ENCODE assay signal across 8 cellular contexts in the genomic region with DNA sequence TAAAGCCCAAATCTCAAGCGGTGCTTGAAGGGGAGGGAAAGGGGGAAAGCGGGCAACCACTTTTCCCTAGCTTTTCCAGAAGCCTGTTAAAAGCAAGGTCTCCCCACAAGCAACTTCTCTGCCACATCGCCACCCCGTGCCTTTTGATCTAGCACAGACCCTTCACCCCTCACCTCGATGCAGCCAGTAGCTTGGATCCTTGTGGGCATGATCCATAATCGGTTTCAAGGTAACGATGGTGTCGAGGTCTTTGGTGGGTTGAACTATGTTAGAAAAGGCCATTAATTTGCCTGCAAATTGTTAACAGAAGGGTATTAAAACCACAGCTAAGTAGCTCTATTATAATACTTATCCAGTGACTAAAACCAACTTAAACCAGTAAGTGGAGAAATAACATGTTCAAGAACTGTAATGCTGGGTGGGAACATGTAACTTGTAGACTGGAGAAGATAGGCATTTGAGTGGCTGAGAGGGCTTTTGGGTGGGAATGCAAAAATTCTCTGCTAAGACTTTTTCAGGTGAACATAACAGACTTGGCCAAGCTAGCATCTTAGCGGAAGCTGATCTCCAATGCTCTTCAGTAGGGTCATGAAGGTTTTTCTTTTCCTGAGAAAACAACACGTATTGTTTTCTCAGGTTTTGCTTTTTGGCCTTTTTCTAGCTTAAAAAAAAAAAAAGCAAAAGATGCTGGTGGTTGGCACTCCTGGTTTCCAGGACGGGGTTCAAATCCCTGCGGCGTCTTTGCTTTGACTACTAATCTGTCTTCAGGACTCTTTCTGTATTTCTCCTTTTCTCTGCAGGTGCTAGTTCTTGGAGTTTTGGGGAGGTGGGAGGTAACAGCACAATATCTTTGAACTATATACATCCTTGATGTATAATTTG. TPM values are rescaled to one million over a fixed set of nuclear protein-coding genes. Genes with fewer than 3 reads are reported as not detected.
A peak's percentile ranks its signal among the peaks of the same experiment; 100 is the strongest.
DNase-seq lines count a peak whose midpoint lies in the region; ATAC-seq and TF ChIP-seq lines count a peak whose summit lies in the region.

No MANE protein-coding gene starts in this region.

- H3K4me1 ChIP-seq in cardiac muscle cell (ENCODE audit: low read depth) (peaks cover 16% of the 10 kb centered on the region), tibial artery (peaks cover 0 to 47% (median 14%) of the 10 kb centered on the region in 4 donors)

- H3K27me3 ChIP-seq in cardiac muscle cell: no peaks in the 10 kb centered on the region
- H3K27me3 ChIP-seq in tibial artery: no peaks in the 10 kb centered on the region

- peaks cover 57% of the 10 kb centered on the region for H3K36me3 ChIP-seq in cardiac muscle cell
- H3K36me3 ChIP-seq in tibial artery: peaks cover 60 to 61% (median 61%) of the 10 kb centered on the region in 3 donors

- no peaks in the 10 kb centered on the region for H3K27me3 Mint-ChIP-seq in activated naive CD8-positive, alpha-beta T cell treated with anti-CD3 and anti-CD28 coated beads, Interleukin-2, amount 50 U/mL, for 24 hours

- ATAC-seq in Right ventricle myocardium superior (ENCODE audit: poor library complexity) (no peak), HG02884 (IDR thresholded peaks at IDR 0.05; ENCODE audit: unreplicated experiment) (no peak)
- ATAC-seq in activated naive CD8-positive, alpha-beta T cell treated with anti-CD3 and anti-CD28 coated beads, Interleukin-2, amount 50 U/mL, for 24 hours: no peak

- intact Hi-C loops in Right ventricle myocardium superior (cut with DNase I) (loop anchor here (5.0 kb wide), 1 partner anchor 33 kb away; no protein-coding TSS in a partner anchor), tibial artery (cut with DNase I; ENCODE audit: low total_unique reads) (loop anchor here (5.0 kb wide), 1 partner anchor 33 kb away; no protein-coding TSS in a partner anchor)

- H3K27ac Mint-ChIP-seq in activated naive CD8-positive, alpha-beta T cell treated with anti-CD3 and anti-CD28 coated beads, Interleukin-2, amount 50 U/mL, for 24 hours: peak overlapping the region; percentile 90

- H3K36me3 Mint-ChIP-seq in activated naive CD8-positive, alpha-beta T cell treated with anti-CD3 and anti-CD28 coated beads, Interleukin-2, amount 50 U/mL, for 24 hours (ENCODE audit: low read depth): peaks cover 3% of the 10 kb centered on the region

- H3K4me3 ChIP-seq in cardiac muscle cell (peak overlapping the region; percentile 99), tibial artery (peak overlapping the region; percentile 74 to 86)

- peak overlapping the region; percentile 100 for H3K27ac ChIP-seq in cardiac muscle cell
- peak overlapping the region; percentile 99 for H3K27ac ChIP-seq in tibial artery

- H3K4me1 Mint-ChIP-seq in activated naive CD8-positive, alpha-beta T cell treated with anti-CD3 and anti-CD28 coated beads, Interleukin-2, amount 50 U/mL, for 24 hours: peaks cover 53% of the 10 kb centered on the region

- TF ChIP-seq CTCF in cardiac muscle cell (IDR thresholded peaks at IDR 0.05; ENCODE audit: low read depth, low read length) (no peak), tibial artery (IDR thresholded peaks at IDR 0.05) (no peak)

- peak in 1 of 2 donors; percentile 67 for DNase-seq in cardiac muscle cell (ENCODE audit: low read depth in 1 of 2, low spot score in 1 of 2)
- no peak for DNase-seq in Right ventricle myocardium superior
- DNase-seq in activated naive CD8-positive, alpha-beta T cell treated with anti-CD3 and anti-CD28 coated beads, Interleukin-2, amount 50 U/mL, for 24 hours: no peak
- peak; percentile 46 for DNase-seq in left kidney (ENCODE audit: low read depth, low spot score)
- DNase-seq in tibial artery: peak in 1 of 2 donors; percentile 39
- DNase-seq in NCI-H2081 (lab: John Stamatoyannopoulos, UW): no peak
- no peak for DNase-seq in activated T-cell treated with anti-CD3 and anti-CD28 coated beads for 4 hours

- no peak overlapping the region for H3K4me3 Mint-ChIP-seq in activated naive CD8-positive, alpha-beta T cell treated with anti-CD3 and anti-CD28 coated beads, Interleukin-2, amount 50 U/mL, for 24 hours

- H3K9me3 ChIP-seq in cardiac muscle cell (ENCODE audit: low read depth) (no peaks in the 10 kb centered on the region), tibial artery (no peaks in the 10 kb centered on the region)

- no peaks in the 10 kb centered on the region for H3K9me3 Mint-ChIP-seq in activated naive CD8-positive, alpha-beta T cell treated with anti-CD3 and anti-CD28 coated beads, Interleukin-2, amount 50 U/mL, for 24 hours

RNA-seq across cellular contexts. Expression of a gene that starts 6.8 kb away (rescaled TPM):
- 3,311 and 7,439 TPM in 2 replicates for total RNA-seq in cardiac muscle cell
- 16,838 and 18,899 TPM in 2 replicates for polyA plus RNA-seq in cardiac muscle cell
- 5,573 TPM for total RNA-seq in Right ventricle myocardium superior

RNA-seq across cellular contexts. Expression of a gene that starts 19.2 kb away (rescaled TPM):
- 157 and 168 TPM in 2 replicates for total RNA-seq in cardiac muscle cell
- 139 and 146 TPM in 2 replicates for polyA plus RNA-seq in cardiac muscle cell
- 60.5 TPM for total RNA-seq in Right ventricle myocardium superior

RNA-seq across cellular contexts. Expression of a gene that starts 52.5 kb away (rescaled TPM):
- 61.8 and 98.3 TPM in 2 replicates for total RNA-seq in cardiac muscle cell
- polyA plus RNA-seq in cardiac muscle cell: 53.7 and 60.9 TPM in 2 replicates
- total RNA-seq in Right ventricle myocardium superior: 73.4 TPM
